Comparison of ENCODE assay signal across 1 cellular context in genomic region chr12:116498471-116498870, GRCh38.
TF ChIP-seq lines count a peak whose summit lies in the region.

No MANE protein-coding gene starts in this region.

TF ChIP-seq in SK-N-SH, 30 proteins besides CTCF, POLR2A, EP300 and RAD21 (continued from another document):
- TF ChIP-seq, protein P1, sequence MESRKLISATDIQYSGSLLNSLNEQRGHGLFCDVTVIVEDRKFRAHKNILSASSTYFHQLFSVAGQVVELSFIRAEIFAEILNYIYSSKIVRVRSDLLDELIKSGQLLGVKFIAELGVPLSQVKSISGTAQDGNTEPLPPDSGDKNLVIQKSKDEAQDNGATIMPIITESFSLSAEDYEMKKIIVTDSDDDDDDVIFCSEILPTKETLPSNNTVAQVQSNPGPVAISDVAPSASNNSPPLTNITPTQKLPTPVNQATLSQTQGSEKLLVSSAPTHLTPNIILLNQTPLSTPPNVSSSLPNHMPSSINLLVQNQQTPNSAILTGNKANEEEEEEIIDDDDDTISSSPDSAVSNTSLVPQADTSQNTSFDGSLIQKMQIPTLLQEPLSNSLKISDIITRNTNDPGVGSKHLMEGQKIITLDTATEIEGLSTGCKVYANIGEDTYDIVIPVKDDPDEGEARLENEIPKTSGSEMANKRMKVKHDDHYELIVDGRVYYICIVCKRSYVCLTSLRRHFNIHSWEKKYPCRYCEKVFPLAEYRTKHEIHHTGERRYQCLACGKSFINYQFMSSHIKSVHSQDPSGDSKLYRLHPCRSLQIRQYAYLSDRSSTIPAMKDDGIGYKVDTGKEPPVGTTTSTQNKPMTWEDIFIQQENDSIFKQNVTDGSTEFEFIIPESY (IDR thresholded peaks at IDR 0.05; ENCODE audit: borderline replicate concordance, low read depth), result no peak
- TF ChIP-seq MEF2A (IDR thresholded peaks at IDR 0.05; ENCODE audit: borderline replicate concordance, low read depth) (no peak; the same call in 1 of the 2 replicates), NRF1 (IDR thresholded peaks at IDR 0.05; ENCODE audit: low read depth, low read length) (no peak), SIN3A (IDR thresholded peaks at IDR 0.05; ENCODE audit: borderline replicate concordance, low read depth, low read length) (no peak), IRF3 (IDR thresholded peaks at IDR 0.05; ENCODE audit: low read depth, low read length) (no peak), GATA2 (CRISPR knock-in tag; IDR thresholded peaks at IDR 0.05) (no peak), MXI1 (IDR thresholded peaks at IDR 0.05; ENCODE audit: low read depth, low read length) (no peak), NFIC (IDR thresholded peaks at IDR 0.05; ENCODE audit: borderline replicate concordance) (peak; percentile 66; the same call in 1 of the 2 replicates), TCF12 (IDR thresholded peaks at IDR 0.05) (peak; percentile 95), FOSL2 (IDR thresholded peaks at IDR 0.05; ENCODE audit: borderline replicate concordance, low read depth) (no peak)
- TF ChIP-seq, protein P2, sequence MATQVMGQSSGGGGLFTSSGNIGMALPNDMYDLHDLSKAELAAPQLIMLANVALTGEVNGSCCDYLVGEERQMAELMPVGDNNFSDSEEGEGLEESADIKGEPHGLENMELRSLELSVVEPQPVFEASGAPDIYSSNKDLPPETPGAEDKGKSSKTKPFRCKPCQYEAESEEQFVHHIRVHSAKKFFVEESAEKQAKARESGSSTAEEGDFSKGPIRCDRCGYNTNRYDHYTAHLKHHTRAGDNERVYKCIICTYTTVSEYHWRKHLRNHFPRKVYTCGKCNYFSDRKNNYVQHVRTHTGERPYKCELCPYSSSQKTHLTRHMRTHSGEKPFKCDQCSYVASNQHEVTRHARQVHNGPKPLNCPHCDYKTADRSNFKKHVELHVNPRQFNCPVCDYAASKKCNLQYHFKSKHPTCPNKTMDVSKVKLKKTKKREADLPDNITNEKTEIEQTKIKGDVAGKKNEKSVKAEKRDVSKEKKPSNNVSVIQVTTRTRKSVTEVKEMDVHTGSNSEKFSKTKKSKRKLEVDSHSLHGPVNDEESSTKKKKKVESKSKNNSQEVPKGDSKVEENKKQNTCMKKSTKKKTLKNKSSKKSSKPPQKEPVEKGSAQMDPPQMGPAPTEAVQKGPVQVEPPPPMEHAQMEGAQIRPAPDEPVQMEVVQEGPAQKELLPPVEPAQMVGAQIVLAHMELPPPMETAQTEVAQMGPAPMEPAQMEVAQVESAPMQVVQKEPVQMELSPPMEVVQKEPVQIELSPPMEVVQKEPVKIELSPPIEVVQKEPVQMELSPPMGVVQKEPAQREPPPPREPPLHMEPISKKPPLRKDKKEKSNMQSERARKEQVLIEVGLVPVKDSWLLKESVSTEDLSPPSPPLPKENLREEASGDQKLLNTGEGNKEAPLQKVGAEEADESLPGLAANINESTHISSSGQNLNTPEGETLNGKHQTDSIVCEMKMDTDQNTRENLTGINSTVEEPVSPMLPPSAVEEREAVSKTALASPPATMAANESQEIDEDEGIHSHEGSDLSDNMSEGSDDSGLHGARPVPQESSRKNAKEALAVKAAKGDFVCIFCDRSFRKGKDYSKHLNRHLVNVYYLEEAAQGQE (IDR thresholded peaks at IDR 0.05; ENCODE audit: low read depth, low read length), result no peak
- TF ChIP-seq, protein P3, sequence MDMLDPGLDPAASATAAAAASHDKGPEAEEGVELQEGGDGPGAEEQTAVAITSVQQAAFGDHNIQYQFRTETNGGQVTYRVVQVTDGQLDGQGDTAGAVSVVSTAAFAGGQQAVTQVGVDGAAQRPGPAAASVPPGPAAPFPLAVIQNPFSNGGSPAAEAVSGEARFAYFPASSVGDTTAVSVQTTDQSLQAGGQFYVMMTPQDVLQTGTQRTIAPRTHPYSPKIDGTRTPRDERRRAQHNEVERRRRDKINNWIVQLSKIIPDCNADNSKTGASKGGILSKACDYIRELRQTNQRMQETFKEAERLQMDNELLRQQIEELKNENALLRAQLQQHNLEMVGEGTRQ (IDR thresholded peaks at IDR 0.05; ENCODE audit: borderline replicate concordance, low read depth, low read length), result no peak
TF ChIP-seq in SK-N-SH: peak in this region for 6.
